1 cellular context compared by ENCODE assay signal in the genomic region with DNA sequence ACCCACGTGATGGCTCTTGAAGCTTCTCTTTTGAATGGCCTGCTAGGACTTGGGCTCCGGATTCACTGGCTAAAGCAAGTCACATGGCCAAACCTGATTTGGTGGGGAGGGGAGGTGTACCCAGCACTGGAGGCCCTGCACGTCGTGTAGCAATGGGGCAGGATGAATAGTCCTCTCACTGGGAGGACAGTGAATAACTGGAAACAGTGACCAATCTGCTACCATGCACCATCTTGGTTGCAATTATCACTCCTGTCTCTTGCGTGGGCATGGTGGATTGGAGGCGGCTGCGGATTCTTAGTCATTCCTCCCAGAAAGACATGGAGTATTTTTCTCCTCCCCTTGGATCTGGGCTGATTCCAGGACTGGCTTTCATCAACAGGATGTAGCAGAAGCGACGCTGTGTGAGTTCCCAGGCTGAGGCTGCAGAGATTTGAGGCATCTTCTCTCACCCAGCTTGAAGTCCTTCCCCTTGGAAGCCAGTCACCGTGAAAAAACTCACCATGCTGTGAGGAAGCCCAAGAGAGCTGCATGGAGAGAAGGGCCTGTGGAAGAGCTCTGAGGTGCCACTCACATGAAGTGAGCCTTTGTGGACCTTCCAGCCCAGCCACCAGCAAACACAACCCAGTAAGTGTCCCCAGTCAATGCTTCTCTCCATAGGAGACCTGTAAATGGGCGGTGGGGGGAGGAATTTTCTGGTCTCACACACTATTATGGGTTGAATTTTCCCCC.
A peak's percentile ranks its signal among the peaks of the same experiment; 100 is the strongest.
TF ChIP-seq lines count a peak whose summit lies in the region.

No MANE protein-coding gene starts in this region.

TF ChIP-seq in HEK293, 187 proteins besides CTCF, POLR2A, EP300 and RAD21:
- TF ChIP-seq ZIC2 (tag by site-specific recombination; IDR thresholded peaks at IDR 0.05): 0 out of 2 replicates have a peak, but pooled peaks have one; percentile 16
- TF ChIP-seq, protein P1, sequence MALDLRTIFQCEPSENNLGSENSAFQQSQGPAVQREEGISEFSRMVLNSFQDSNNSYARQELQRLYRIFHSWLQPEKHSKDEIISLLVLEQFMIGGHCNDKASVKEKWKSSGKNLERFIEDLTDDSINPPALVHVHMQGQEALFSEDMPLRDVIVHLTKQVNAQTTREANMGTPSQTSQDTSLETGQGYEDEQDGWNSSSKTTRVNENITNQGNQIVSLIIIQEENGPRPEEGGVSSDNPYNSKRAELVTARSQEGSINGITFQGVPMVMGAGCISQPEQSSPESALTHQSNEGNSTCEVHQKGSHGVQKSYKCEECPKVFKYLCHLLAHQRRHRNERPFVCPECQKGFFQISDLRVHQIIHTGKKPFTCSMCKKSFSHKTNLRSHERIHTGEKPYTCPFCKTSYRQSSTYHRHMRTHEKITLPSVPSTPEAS (tag by site-specific recombination; IDR thresholded peaks at IDR 0.05): no peak
